Comparison of ENCODE assay signal across 17 cellular contexts in the genomic region with DNA sequence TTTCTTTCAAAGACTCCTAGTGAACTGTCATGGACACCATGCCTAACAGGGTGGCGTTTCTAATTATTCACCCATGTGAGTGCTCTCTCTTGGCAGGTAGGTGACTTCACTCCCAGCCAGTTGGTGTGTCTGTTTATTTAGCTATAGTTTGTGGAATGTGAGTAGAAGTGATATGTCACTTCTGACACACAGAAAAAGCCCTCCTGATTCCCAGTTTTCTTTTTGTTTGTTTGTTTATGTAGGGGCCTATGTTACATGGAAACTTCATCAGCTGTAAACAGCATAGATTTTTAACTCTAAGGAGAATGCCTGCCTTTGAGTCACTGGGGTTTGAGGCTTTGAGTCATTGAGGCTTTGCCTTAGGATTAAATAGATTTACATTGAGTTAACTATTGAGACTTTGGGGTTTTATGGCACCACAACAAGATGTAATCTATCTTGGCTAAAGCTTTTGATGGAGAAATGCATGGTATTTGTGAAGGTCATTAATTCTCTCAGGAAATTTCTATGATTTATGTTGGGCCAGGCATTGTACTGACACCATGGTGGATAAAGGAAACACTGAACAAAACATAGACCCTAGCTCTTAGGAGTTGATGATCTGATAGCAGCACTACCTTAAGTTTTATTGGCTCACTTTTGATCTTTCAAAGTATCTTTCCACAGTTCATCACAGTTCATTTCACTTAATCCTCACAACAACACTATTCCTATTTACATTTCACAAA. TPM values are rescaled to one million over a fixed set of nuclear protein-coding genes. Genes with fewer than 3 reads are reported as not detected.
DNase-seq lines count a peak whose midpoint lies in the region; ATAC-seq and TF ChIP-seq lines count a peak whose summit lies in the region.
"Had no signal": no experiment of that assay in that cellular context is flagged by ENCODE, and none has a peak within 500 bp of the region (broad histone marks: within the 10 kb centered on the region; RNA-seq: fewer than 3 reads in every experiment).

No MANE protein-coding gene starts in this region.

- no peaks in the 10 kb centered on the region for H3K9me3 ChIP-seq in left lung
- H3K9me3 ChIP-seq: ascending aorta, pancreas, suprapubic skin had no signal

- intact Hi-C loops in left lung (cut with DNase I): no loop called here

- no peak overlapping the region for H3K27ac ChIP-seq in left lung
- H3K27ac ChIP-seq: ascending aorta, pancreas, RWPE1, suprapubic skin had no signal

- H3K27me3 ChIP-seq in left lung: no peaks in the 10 kb centered on the region
- H3K27me3 ChIP-seq: ascending aorta, pancreas, suprapubic skin had no signal

- DNase-seq in EH (ENCODE audit: low read depth) (peak; percentile 57), MV-4-11 (lab: John Stamatoyannopoulos, UW) (peak; percentile 51), amniotic epithelial cell (ENCODE audit: low read depth) (peak; percentile 37), left lung (no peak), NCI-H2081 treated with DMSO at 0.1 percent for 48 hours (lab: John Stamatoyannopoulos, UW) (no peak), epidermal melanocyte (ENCODE audit: insufficient read length, low spot score) (no peak)
- DNase-seq in activated T-cell treated with anti-CD3 and anti-CD28 coated beads, Interleukin-2, amount 50 U/mL, for 1 hour: no peak
- DNase-seq: dermis blood vessel endothelial cell; midbrain; NCI-H1092; NCI-H446; pancreas; stimulated activated CD4-positive, alpha-beta T cell treated with anti-CD3 and anti-CD28 coated beads, Interleukin-15, amount 100 ng/mL, for 24 hours had no signal

- H3K4me1 ChIP-seq in left lung: no peaks in the 10 kb centered on the region
- H3K4me1 ChIP-seq: ascending aorta, pancreas, suprapubic skin had no signal

- no peaks in the 10 kb centered on the region for H3K36me3 ChIP-seq in left lung
- H3K36me3 ChIP-seq: ascending aorta, pancreas, suprapubic skin had no signal

- no peak for TF ChIP-seq CTCF in left lung (IDR thresholded peaks at IDR 0.05)

- ATAC-seq in left lung (peak; percentile 26), GM18909 (IDR thresholded peaks at IDR 0.05; ENCODE audit: poor library complexity, unreplicated experiment) (no peak)
- ATAC-seq: pancreas had no signal

- no peak overlapping the region for H3K4me3 ChIP-seq in left lung
- H3K4me3 ChIP-seq: ascending aorta, pancreas, suprapubic skin had no signal

RNA-seq across cellular contexts. Expression of a gene that starts 45.3 kb away (rescaled TPM):
- 10 to 100 TPM; 58.5 to 65.9 TPM for total RNA-seq in left lung

Comparison
In these comparisons a context has a peak if more than half of its experiments do, and no peak if none do; other contexts are left out.
1. DNase-seq: peak in EH (single experiment), MV-4-11 (single experiment) and amniotic epithelial cell (single experiment); none in left lung (0 of 2), activated T-cell treated with anti-CD3 and anti-CD28 coated beads, Interleukin-2, amount 50 U/mL, for 1 hour (single experiment), NCI-H2081 treated with DMSO at 0.1 percent for 48 hours (single experiment) and epidermal melanocyte (single experiment).